In genomic region chr3:39531681-39532080, GRCh38 we compare ENCODE assay signal across 1 cellular context.
TF ChIP-seq lines count a peak whose summit lies in the region.

No MANE protein-coding gene starts in this region.

TF ChIP-seq in HepG2, 621 proteins besides CTCF, POLR2A, EP300 and RAD21 (continued from another document):
- TF ChIP-seq ZNF639 (CRISPR knock-in tag; conservative IDR thresholded peaks at IDR 0.05) (no peak), IKZF1 (IDR thresholded peaks at IDR 0.05) (no peak), ETS1 (CRISPR knock-in tag; IDR thresholded peaks at IDR 0.05) (no peak), RFXAP (CRISPR knock-in tag; IDR thresholded peaks at IDR 0.05; ENCODE audit: borderline replicate concordance) (no peak), TOE1 (CRISPR knock-in tag; IDR thresholded peaks at IDR 0.05) (no peak), ZNF704 (CRISPR knock-in tag; IDR thresholded peaks at IDR 0.05; ENCODE audit: borderline replicate concordance) (no peak), MTA3 (CRISPR knock-in tag; IDR thresholded peaks at IDR 0.05) (no peak)
